ENCODE assay signal across 8 cellular contexts in the genomic region with DNA sequence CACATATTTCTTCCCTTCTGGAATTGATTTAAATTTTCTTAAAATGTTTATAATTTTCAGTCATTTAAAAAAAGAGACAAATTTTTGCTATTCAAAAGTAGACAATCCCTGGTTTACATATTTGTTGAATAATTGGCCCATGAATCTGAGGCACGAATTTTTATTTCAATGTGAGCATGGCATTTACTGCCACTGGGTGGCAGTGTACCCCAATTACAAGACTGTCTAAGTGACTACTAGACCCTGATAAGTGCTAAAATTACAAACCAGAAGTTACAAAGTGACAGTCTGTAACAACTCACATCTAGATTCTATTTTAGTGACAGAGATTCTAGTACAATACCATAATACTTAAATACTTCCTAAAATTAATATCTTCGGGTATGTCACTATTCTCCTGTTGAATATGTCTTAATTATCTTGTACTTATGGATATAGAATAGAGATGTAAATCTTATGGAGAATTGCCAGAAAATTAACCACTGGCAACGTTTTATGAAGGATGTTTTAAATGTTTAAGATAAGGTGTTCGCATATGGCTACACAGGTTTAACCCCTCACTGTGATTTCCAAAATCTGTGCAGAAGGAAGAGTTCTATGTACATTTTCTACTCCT.
DNase-seq lines count a peak whose midpoint lies in the region; ATAC-seq and TF ChIP-seq lines count a peak whose summit lies in the region.

No MANE protein-coding gene starts in this region.

- H3K4me1 ChIP-seq in cardiac muscle cell (ENCODE audit: low read depth) (peaks cover 42% of the 10 kb centered on the region), sigmoid colon (peaks cover 0 to 47% (median 35%) of the 10 kb centered on the region in 4 donors)

- H3K9me3 Mint-ChIP-seq in activated B cell treated with CpG ODN at 0.5 μM for 24 hours, result no peaks in the 10 kb centered on the region

- peak; percentile 65 for ATAC-seq in GM18519 (IDR thresholded peaks at IDR 0.05; ENCODE audit: low FRiP score, unreplicated experiment)
- peak; percentile 69 for ATAC-seq in activated B cell treated with CpG ODN at 0.5 μM for 24 hours (ENCODE audit: low read depth)
- ATAC-seq in HG02642 (IDR thresholded peaks at IDR 0.05; ENCODE audit: poor library complexity, unreplicated experiment), result no peak
- no peak for ATAC-seq in GM18498 (IDR thresholded peaks at IDR 0.05; ENCODE audit: unreplicated experiment)

- no peak overlapping the region for H3K27ac Mint-ChIP-seq in activated B cell treated with CpG ODN at 0.5 μM for 24 hours

- no peak for TF ChIP-seq POLR2A in sigmoid colon (IDR thresholded peaks at IDR 0.05)

- DNase-seq in BJ (ENCODE audit: low read depth), result peak; percentile 10
- DNase-seq in M059J (ENCODE audit: low read depth), result peak; percentile 63
- no peak for DNase-seq in activated B cell treated with CpG ODN at 0.5 μM for 24 hours
- peak; percentile 71 to 77 for DNase-seq in cardiac muscle cell (ENCODE audit: low read depth in 1 of 2, low spot score in 1 of 2)
- peak; percentile 74 for DNase-seq in sigmoid colon

- no peaks in the 10 kb centered on the region for H3K36me3 Mint-ChIP-seq in activated B cell treated with CpG ODN at 0.5 μM for 24 hours (ENCODE audit: low read depth)

- TF ChIP-seq EP300 in sigmoid colon (IDR thresholded peaks at IDR 0.05), result no peak

- H3K9me3 ChIP-seq in cardiac muscle cell (ENCODE audit: low read depth) (no peaks in the 10 kb centered on the region), sigmoid colon (no peaks in the 10 kb centered on the region)

- H3K4me3 Mint-ChIP-seq in activated B cell treated with CpG ODN at 0.5 μM for 24 hours, result no peak overlapping the region

- H3K36me3 ChIP-seq in BJ (ENCODE audit: control insufficient read depth, insufficient read depth, low read length) (no peaks in the 10 kb centered on the region), cardiac muscle cell (no peaks in the 10 kb centered on the region), sigmoid colon (no peaks in the 10 kb centered on the region)

- H3K4me3 ChIP-seq in BJ (ENCODE audit: low read depth, low read length), result no peak overlapping the region
- H3K4me3 ChIP-seq in cardiac muscle cell, result no peak overlapping the region
- H3K4me3 ChIP-seq in sigmoid colon, result no peak overlapping the region

- H3K27ac ChIP-seq in cardiac muscle cell, result peak overlapping the region; percentile 49
- peak overlapping the region; percentile 46 to 55 (median 49) for H3K27ac ChIP-seq in sigmoid colon

- POLR2A ChIA-PET in BJ (lab: Charles Lee) (interaction anchor here (0.6 kb wide), 1 partner anchor 368 kb away, joined by 3 read pairs; no protein-coding TSS in a partner anchor), activated B cell treated with CpG ODN at 0.5 μM for 24 hours (lab: Charles Lee) (no interaction called here)

- 15 to 28% methylated on average over 4 of the region's 4 CpGs for WGBS in sigmoid colon, 2 donors

- H3K4me1 Mint-ChIP-seq in activated B cell treated with CpG ODN at 0.5 μM for 24 hours, result peaks cover 6% of the 10 kb centered on the region

- no peaks in the 10 kb centered on the region; the same call in 1 of the 2 replicates for H3K27me3 ChIP-seq in BJ (ENCODE audit: control insufficient read depth, insufficient read depth, low read length)
- H3K27me3 ChIP-seq in cardiac muscle cell, result no peaks in the 10 kb centered on the region
- no peaks in the 10 kb centered on the region for H3K27me3 ChIP-seq in sigmoid colon

- CTCF ChIA-PET in BJ (lab: Yijun Ruan, JAX), result interaction anchor here (0.6 to 8.1 kb wide), 19 partner anchors 10 to 511 kb away, joined by 3 to 100 read pairs (median 4); partner anchors contain the start of gene MYOCD
- CTCF ChIA-PET in activated B cell treated with CpG ODN at 0.5 μM for 24 hours (lab: Charles Lee), result interaction anchor here (0.7 to 8.9 kb wide), 10 partner anchors 12 to 775 kb away, joined by 3 to 69 read pairs (median 6); partner anchors contain the start of gene MYOCD

- intact Hi-C loops in activated B cell treated with CpG ODN at 0.5 μM for 24 hours (cut with micrococcal nuclease) (loop anchor here (1.0 to 5.0 kb wide), 7 partner anchors 76 to 747 kb away; no protein-coding TSS in a partner anchor), sigmoid colon (cut with DNase I) (loop anchor here (1.0 to 10.0 kb wide), 7 partner anchors 74 to 486 kb away; no protein-coding TSS in a partner anchor)

- peak; percentile 69 for TF ChIP-seq CTCF in BJ (IDR thresholded peaks at IDR 0.05; ENCODE audit: insufficient read depth, low read depth, low read length)
- peak; percentile 13 for TF ChIP-seq CTCF in activated B cell treated with CpG ODN at 0.5 μM for 24 hours (IDR thresholded peaks at IDR 0.05)
- TF ChIP-seq CTCF in cardiac muscle cell (IDR thresholded peaks at IDR 0.05; ENCODE audit: low read depth, low read length), result peak; percentile 72
- TF ChIP-seq CTCF in sigmoid colon (IDR thresholded peaks at IDR 0.05), result peak; percentile 59 to 73 (median 64)

- no peaks in the 10 kb centered on the region for H3K27me3 Mint-ChIP-seq in activated B cell treated with CpG ODN at 0.5 μM for 24 hours

Comparison
In these comparisons a context has a peak if more than half of its experiments do, and no peak if none do; other contexts are left out.
1. CTCF ChIP-seq: peak in every context shown above with its lines; median percentile 72 in cardiac muscle cell; 69 in BJ; 64 in sigmoid colon; 13 in activated B cell treated with CpG ODN at 0.5 μM for 24 hours.
2. ATAC-seq: peak in GM18519 (single experiment) and activated B cell treated with CpG ODN at 0.5 μM for 24 hours (single experiment); none in HG02642 (single experiment) and GM18498 (single experiment).